31 cellular contexts compared by ENCODE assay signal in genomic region chr20:48595495-48596475, GRCh38.
DNase-seq lines count a peak whose midpoint lies in the region; ATAC-seq, FAIRE-seq and TF ChIP-seq lines count a peak whose summit lies in the region.
"Had no signal": no experiment of that assay in that cellular context is flagged by ENCODE, and none has a peak within 500 bp of the region (broad histone marks: within the 10 kb centered on the region; RNA-seq: fewer than 3 reads in every experiment).

No MANE protein-coding gene starts in this region.

- H4K20me1 ChIP-seq in HepG2 (ENCODE audit: insufficient read depth, low read length) = no peaks in the 10 kb centered on the region
- H4K20me1 ChIP-seq in neural progenitor cell (ENCODE audit: low read depth) = no peaks in the 10 kb centered on the region

- peaks cover 18% of the 10 kb centered on the region for H3K4me1 ChIP-seq in SJCRH30
- H3K4me1 ChIP-seq in HepG2 (ENCODE audit: insufficient read depth, low read length) = peaks cover 16% of the 10 kb centered on the region
- no peaks in the 10 kb centered on the region for H3K4me1 ChIP-seq in neural progenitor cell
- H3K4me1 ChIP-seq: SJSA1, spleen, stomach had no signal

- POLR2A ChIA-PET in HepG2 (lab: Yijun Ruan, JAX) = no interaction called here

- no peak overlapping the region for H2AFZ ChIP-seq in HepG2 (ENCODE audit: low read length)
- no peak overlapping the region for H2AFZ ChIP-seq in neural progenitor cell (replicated peaks)

- no peak overlapping the region for H3K27ac ChIP-seq in SJCRH30
- H3K27ac ChIP-seq in HepG2 (ENCODE audit: extremely low read length, insufficient read depth, low read length) = no peak overlapping the region
- H3K27ac ChIP-seq in neural progenitor cell = no peak overlapping the region
- H3K27ac ChIP-seq: coronary artery, HL-60, SJSA1, spleen, stomach had no signal

- FAIRE-seq in HepG2 (lab: Jason Lieb, UNC) = peak; percentile 61
- FAIRE-seq: GM18507, H54 had no signal

- peaks cover 8% of the 10 kb centered on the region for H3K4me1 Mint-ChIP-seq in neural progenitor cell
- H3K4me1 Mint-ChIP-seq: activated CD4-positive, alpha-beta T cell treated with anti-CD3 and anti-CD28 coated beads, Interleukin-2, amount 10 ng/mL, durations not matched to agents 24 days and 14 days; activated naive CD8-positive, alpha-beta T cell treated with anti-CD3 and anti-CD28 coated beads, Interleukin-2, amount 10 ng/mL, durations not matched to agents 7 days and 5 days had no signal

- TF ChIP-seq CTCF in HepG2 (CRISPR knock-in tag; IDR thresholded peaks at IDR 0.05) = no peak
- TF ChIP-seq CTCF in neural progenitor cell (IDR thresholded peaks at IDR 0.05) = no peak

- H3K4me3 ChIP-seq in SJCRH30 = no peak overlapping the region
- no peak overlapping the region for H3K4me3 ChIP-seq in HepG2 (replicated peaks in 1 of 3; ENCODE audit: insufficient read depth in 1 of 3, low read depth in 2 of 3, low read length in 3 of 3)
- H3K4me3 ChIP-seq in neural progenitor cell = no peak overlapping the region
- H3K4me3 ChIP-seq: coronary artery, SJSA1, spleen, stomach had no signal

- peak overlapping the region; percentile 17 for H3K4me3 Mint-ChIP-seq in neural progenitor cell
- H3K4me3 Mint-ChIP-seq: activated CD4-positive, alpha-beta T cell treated with anti-CD3 and anti-CD28 coated beads, Interleukin-2, amount 10 ng/mL, durations not matched to agents 24 days and 14 days; activated naive CD8-positive, alpha-beta T cell treated with anti-CD3 and anti-CD28 coated beads, Interleukin-2, amount 10 ng/mL, durations not matched to agents 7 days and 5 days; B cell; CD8-positive, alpha-beta T cell; effector memory CD8-positive, alpha-beta T cell; natural killer cell treated with Interleukin-12 subunit alpha and Interleukin-12 subunit beta and Interleukin-15 and Interleukin-18, amount 100 ng/mL, for 72 hours had no signal

- CTCF ChIA-PET in HepG2 (lab: Yijun Ruan, JAX; ENCODE audit: low intra/inter-chr PET ratio, low total read pairs) = no interaction called here

- 31% methylated on average over 12 of the region's 12 CpGs for WGBS in HepG2 (ENCODE audit: low lambda C conversion rate)

- BruUV-seq in HepG2 (replicated peaks; lab: Mats Ljungman, UMichigan) = no TSS peak

- TF ChIP-seq EP300 in HepG2 (IDR thresholded peaks at IDR 0.05; ENCODE audit: low read depth in 2 of 2, low read length in 2 of 2) = no peak
- no peak for TF ChIP-seq EP300 in HepG2 (CRISPR knock-in tag; IDR thresholded peaks at IDR 0.05; ENCODE audit: borderline replicate concordance)

- no peaks in the 10 kb centered on the region for H3K9me3 Mint-ChIP-seq in neural progenitor cell
- H3K9me3 Mint-ChIP-seq: activated CD4-positive, alpha-beta T cell treated with anti-CD3 and anti-CD28 coated beads, Interleukin-2, amount 10 ng/mL, durations not matched to agents 24 days and 14 days; activated naive CD8-positive, alpha-beta T cell treated with anti-CD3 and anti-CD28 coated beads, Interleukin-2, amount 10 ng/mL, durations not matched to agents 7 days and 5 days; CD8-positive, alpha-beta T cell; effector memory CD8-positive, alpha-beta T cell; natural killer cell treated with Interleukin-12 subunit alpha and Interleukin-12 subunit beta and Interleukin-15 and Interleukin-18, amount 100 ng/mL, for 72 hours had no signal

- H3K27ac Mint-ChIP-seq in neural progenitor cell = no peak overlapping the region
- H3K27ac Mint-ChIP-seq: activated CD4-positive, alpha-beta T cell treated with anti-CD3 and anti-CD28 coated beads, Interleukin-2, amount 10 ng/mL, durations not matched to agents 24 days and 14 days; activated naive CD8-positive, alpha-beta T cell treated with anti-CD3 and anti-CD28 coated beads, Interleukin-2, amount 10 ng/mL, durations not matched to agents 7 days and 5 days; B cell; CD8-positive, alpha-beta T cell; effector memory CD8-positive, alpha-beta T cell; natural killer cell treated with Interleukin-12 subunit alpha and Interleukin-12 subunit beta and Interleukin-15 and Interleukin-18, amount 100 ng/mL, for 72 hours had no signal

- in situ Hi-C loops in HepG2 (cut with HindIII; ENCODE audit: extremely low pct_ligation_motif_present, low pct_unique_long_range_greater_than_20kb) = no loop called here

- H3K27me3 ChIP-seq in SJCRH30 = no peaks in the 10 kb centered on the region
- peaks cover 0 to 6% of the 10 kb centered on the region in 2 experiments; a peak in 1 of 5 replicates for H3K27me3 ChIP-seq in HepG2 (ENCODE audit: control insufficient read depth in 1 of 2, insufficient read depth in 2 of 2, low read length in 2 of 2)
- H3K27me3 ChIP-seq in neural progenitor cell = no peaks in the 10 kb centered on the region
- H3K27me3 ChIP-seq: stomach had no signal

- TF ChIP-seq RAD21 in HepG2 (CRISPR knock-in tag; IDR thresholded peaks at IDR 0.05) = no peak

- H3K36me3 Mint-ChIP-seq in neural progenitor cell = no peaks in the 10 kb centered on the region
- H3K36me3 Mint-ChIP-seq: activated naive CD8-positive, alpha-beta T cell treated with anti-CD3 and anti-CD28 coated beads, Interleukin-2, amount 10 ng/mL, durations not matched to agents 7 days and 5 days; CD8-positive, alpha-beta T cell; natural killer cell treated with Interleukin-12 subunit alpha and Interleukin-12 subunit beta and Interleukin-15 and Interleukin-18, amount 100 ng/mL, for 72 hours had no signal

- H3K79me2 ChIP-seq in HepG2 (ENCODE audit: insufficient read depth, low read length) = no peaks in the 10 kb centered on the region
- no peaks in the 10 kb centered on the region for H3K79me2 ChIP-seq in neural progenitor cell (ENCODE audit: low read depth)

- intact Hi-C loops in HepG2 (cut with micrococcal nuclease; ENCODE audit: unreplicated experiment) = no loop called here

- H3K27me3 Mint-ChIP-seq in neural progenitor cell (ENCODE audit: insufficient read depth, low read depth) = peaks cover 5% of the 10 kb centered on the region
- H3K27me3 Mint-ChIP-seq: activated CD4-positive, alpha-beta T cell treated with anti-CD3 and anti-CD28 coated beads, Interleukin-2, amount 10 ng/mL, durations not matched to agents 24 days and 14 days; natural killer cell treated with Interleukin-12 subunit alpha and Interleukin-12 subunit beta and Interleukin-15 and Interleukin-18, amount 100 ng/mL, for 72 hours had no signal

- H3K36me3 ChIP-seq in SJCRH30 (no peaks in the 10 kb centered on the region), HepG2 (replicated peaks in 1 of 2; ENCODE audit: control insufficient read depth in 1 of 2, insufficient read depth in 2 of 2, low read length in 2 of 2) (no peaks in the 10 kb centered on the region), neural progenitor cell (no peaks in the 10 kb centered on the region)
- H3K36me3 ChIP-seq: SJSA1, spleen, stomach had no signal

- H3K4me2 ChIP-seq in HepG2 (ENCODE audit: low read depth, low read length) = no peak overlapping the region
- no peak overlapping the region for H3K4me2 ChIP-seq in neural progenitor cell

- H3K9ac ChIP-seq in HepG2 (ENCODE audit: insufficient read depth, low read depth, low read length) = no peak overlapping the region
- no peak overlapping the region for H3K9ac ChIP-seq in neural progenitor cell

- DNase-seq in ELF-1 (ENCODE audit: low read depth, low spot score) (peak; percentile 19), SJCRH30 (peak; percentile 73 to 87), HepG2 (ENCODE audit: low spot score) (no peak), neural progenitor cell (ENCODE audit: low spot score) (no peak), DMS53 treated with DMSO at 0.1 percent for 48 hours (lab: John Stamatoyannopoulos, UW; ENCODE audit: unreplicated experiment) (no peak), DMS79 treated with DMSO at 0.1 percent for 48 hours (lab: John Stamatoyannopoulos, UW) (no peak), inferior parietal cortex (ENCODE audit: extremely low spot score) (no peak)
- DNase-seq in stimulated activated CD4-positive, alpha-beta T cell treated with anti-CD3 and anti-CD28 coated beads, Interleukin-12 subunit alpha, Interleukin-12 subunit beta, amount 100 ng/mL, for 4 hours = no peak
- DNase-seq: activated CD4-positive, alpha-beta T cell treated with anti-CD3 and anti-CD28 coated beads, Interleukin-2, amount 10 ng/mL, durations not matched to agents 24 days and 14 days; activated CD8-positive, alpha-beta memory T cell treated with anti-CD3 and anti-CD28 coated beads for 24 hours; activated naive CD8-positive, alpha-beta T cell treated with anti-CD3 and anti-CD28 coated beads, Interleukin-2, amount 10 ng/mL, durations not matched to agents 7 days and 5 days; CD8-positive, alpha-beta T cell; effector memory CD8-positive, alpha-beta T cell; glutamatergic neuron; islet precursor cell; MM.1S; NCI-H2029 treated with DMSO at 0.1 percent for 48 hours; NCI-H2227 treated with DMSO at 0.1 percent for 48 hours; NCI-H526 treated with DMSO at 0.1 percent for 48 hours; spleen; stimulated activated CD4-positive, alpha-beta T cell treated with anti-CD3 and anti-CD28 coated beads, Interleukin-2, amount 100 ng/mL, for 48 hours; stomach; T-helper 9 cell had no signal

- no peaks in the 10 kb centered on the region for H3F3A ChIP-seq in neural progenitor cell (ENCODE audit: low read depth)

- H3K9me3 ChIP-seq in SJCRH30 (replicated peaks) = 0 out of 2 replicates have a peak, but pooled peaks cover 2% of the 10 kb centered on the region
- no peaks in the 10 kb centered on the region for H3K9me3 ChIP-seq in HepG2 (ENCODE audit: low read length)
- H3K9me3 ChIP-seq in neural progenitor cell (ENCODE audit: low read depth) = no peaks in the 10 kb centered on the region
- H3K9me3 ChIP-seq: SJSA1, stomach had no signal

- no peak for TF ChIP-seq POLR2A in HepG2 (IDR thresholded peaks at IDR 0.05; ENCODE audit: insufficient read depth in 1 of 2, low read depth in 2 of 2, low read length in 2 of 2)

- no peak for ATAC-seq in HepG2
- ATAC-seq: CD8-positive, alpha-beta T cell; effector memory CD8-positive, alpha-beta T cell; natural killer cell treated with Interleukin-12 subunit alpha and Interleukin-12 subunit beta and Interleukin-15 and Interleukin-18, amount 100 ng/mL, for 72 hours; Panc1 had no signal

TF ChIP-seq in HepG2, 621 proteins besides CTCF, POLR2A, EP300 and RAD21:
- no peak for TF ChIP-seq ARID2 (CRISPR knock-in tag; IDR thresholded peaks at IDR 0.05; ENCODE audit: borderline replicate concordance)

Comparison
In these comparisons a context has a peak if more than half of its experiments do, and no peak if none do; other contexts are left out.
1. DNase-seq: peak in ELF-1 (single experiment) and SJCRH30 (2 of 2); none in HepG2 (single experiment), neural progenitor cell (single experiment), DMS53 treated with DMSO at 0.1 percent for 48 hours (single experiment), stimulated activated CD4-positive, alpha-beta T cell treated with anti-CD3 and anti-CD28 coated beads, Interleukin-12 subunit alpha, Interleukin-12 subunit beta, amount 100 ng/mL, for 4 hours (single experiment), DMS79 treated with DMSO at 0.1 percent for 48 hours (single experiment) and inferior parietal cortex (single experiment).